ENCODE assay signal across 22 cellular contexts in genomic region chr2:162926907-162927306, GRCh38.
DNase-seq lines count a peak whose midpoint lies in the region; ATAC-seq, FAIRE-seq and TF ChIP-seq lines count a peak whose summit lies in the region.
"Had no signal": no experiment of that assay in that cellular context is flagged by ENCODE, and none has a peak within 500 bp of the region (broad histone marks: within the 10 kb centered on the region; RNA-seq: fewer than 3 reads in every experiment).

No MANE protein-coding gene starts in this region.

- FAIRE-seq in RCC 7860 (lab: Jason Lieb, UNC), result no peak
- FAIRE-seq: GM18507 had no signal

- DNase-seq in AG10803 (ENCODE audit: low read depth) (peak; percentile 23), RCC 7860 (ENCODE audit: low spot score) (peak; percentile 54), choroid plexus epithelial cell (ENCODE audit: low read depth) (peak; percentile 19), non-pigmented ciliary epithelial cell (ENCODE audit: low read depth) (peak; percentile 27), germinal center (ENCODE audit: low spot score) (no peak), amniotic stem cell (lab: John Stamatoyannopoulos, UW) (no peak)
- no peak for DNase-seq in activated CD8-positive, alpha-beta memory T cell treated with anti-CD3 and anti-CD28 coated beads for 24 hours
- DNase-seq: activated CD4-positive, CD25-positive, alpha-beta regulatory T cell; activated naive CD4-positive, alpha-beta T cell treated with anti-CD3 and anti-CD28 coated beads for 36 hours; amygdala; COR-L47; DMS79 treated with DMSO at 0.1 percent for 48 hours; foreskin fibroblast; IMR-90; naive B cell; NCI-H1048; NCI-H1694 treated with DMSO at 0.1 percent for 48 hours; NCI-H526 treated with DMSO at 0.1 percent for 48 hours had no signal

- no peak overlapping the region for H3K4me3 ChIP-seq in AG10803 (ENCODE audit: low read length)
- H3K4me3 ChIP-seq in choroid plexus epithelial cell (ENCODE audit: low read depth, low read length), result no peak overlapping the region
- H3K4me3 ChIP-seq: vagina had no signal

- no peak for ATAC-seq in HG02642 (IDR thresholded peaks at IDR 0.05; ENCODE audit: poor library complexity, unreplicated experiment)
- ATAC-seq: left lobe of liver had no signal

- TF ChIP-seq CTCF in AG10803 (conservative IDR thresholded peaks at IDR 0.05; ENCODE audit: low read length), result no peak
- TF ChIP-seq CTCF in choroid plexus epithelial cell (conservative IDR thresholded peaks at IDR 0.05; ENCODE audit: low read depth, low read length), result no peak

Comparison
In these comparisons a context has a peak if more than half of its experiments do, and no peak if none do; other contexts are left out.
1. DNase-seq: peak in AG10803 (single experiment), RCC 7860 (single experiment), choroid plexus epithelial cell (single experiment) and non-pigmented ciliary epithelial cell (single experiment); none in activated CD8-positive, alpha-beta memory T cell treated with anti-CD3 and anti-CD28 coated beads for 24 hours (single experiment), germinal center (single experiment) and amniotic stem cell (single experiment).